Comparison of ENCODE assay signal across 20 cellular contexts in genomic region chr11:78469905-78470304, GRCh38. TPM values are rescaled to one million over a fixed set of nuclear protein-coding genes. Genes with fewer than 3 reads are reported as not detected.
DNase-seq lines count a peak whose midpoint lies in the region; ATAC-seq and TF ChIP-seq lines count a peak whose summit lies in the region.
"Had no signal": no experiment of that assay in that cellular context is flagged by ENCODE, and none has a peak within 500 bp of the region (broad histone marks: within the 10 kb centered on the region; RNA-seq: fewer than 3 reads in every experiment).

No MANE protein-coding gene starts in this region.

- H3K9ac ChIP-seq in endodermal cell (ENCODE audit: extremely low read depth, low read length, poor library complexity, severe bottlenecking) = no peak overlapping the region

- H3K27me3 Mint-ChIP-seq in CD4-positive, alpha-beta T cell = no peaks in the 10 kb centered on the region
- H3K27me3 Mint-ChIP-seq in endodermal cell (ENCODE audit: insufficient read depth) (no peaks in the 10 kb centered on the region), neural crest cell (ENCODE audit: low read depth) (no peaks in the 10 kb centered on the region)
- H3K27me3 Mint-ChIP-seq: activated CD4-positive, alpha-beta T cell treated with anti-CD3 and anti-CD28 coated beads, Interleukin-2, amount 10 ng/mL, durations not matched to agents 24 days and 14 days had no signal

- H3K4me3 Mint-ChIP-seq in CD4-positive, alpha-beta T cell = no peak overlapping the region
- H3K4me3 Mint-ChIP-seq in endodermal cell (no peak overlapping the region), neural crest cell (no peak overlapping the region)
- H3K4me3 Mint-ChIP-seq: activated CD4-positive, alpha-beta T cell treated with anti-CD3 and anti-CD28 coated beads, Interleukin-2, amount 10 ng/mL, durations not matched to agents 24 days and 14 days; stimulated activated effector memory CD8-positive, alpha-beta T cell treated with anti-CD3 and anti-CD28 coated beads, Interleukin-12 subunit alpha, Interleukin-12 subunit beta, amount 100 ng/mL, for 72 hours had no signal

- POLR2A ChIA-PET in CD4-positive, alpha-beta T cell (lab: Charles Lee) = no interaction called here

- peaks cover 2% of the 10 kb centered on the region for H3K4me1 ChIP-seq in endodermal cell (ENCODE audit: control insufficient read depth, insufficient read depth, low read length)
- H3K4me1 ChIP-seq: adrenal gland, thyroid gland had no signal

- no peak for TF ChIP-seq CTCF in CD4-positive, alpha-beta T cell (IDR thresholded peaks at IDR 0.05)
- TF ChIP-seq CTCF in endodermal cell (conservative IDR thresholded peaks at IDR 0.05) = no peak
- no peak for TF ChIP-seq CTCF in neural crest cell (conservative IDR thresholded peaks at IDR 0.05)

- H3K36me3 ChIP-seq in endodermal cell (ENCODE audit: control insufficient read depth, insufficient read depth, low read length) = peaks cover 37% of the 10 kb centered on the region
- H3K36me3 ChIP-seq: adrenal gland, thyroid gland had no signal

- no peak overlapping the region for H3K27ac ChIP-seq in CD4-positive, alpha-beta T cell (ENCODE audit: low read depth, low read length)
- H3K27ac ChIP-seq in endodermal cell (ENCODE audit: low read depth, low read length) = peak overlapping the region; percentile 20
- H3K27ac ChIP-seq: adrenal gland, thyroid gland had no signal

- H3K9me3 Mint-ChIP-seq in CD4-positive, alpha-beta T cell = no peaks in the 10 kb centered on the region
- H3K9me3 Mint-ChIP-seq in endodermal cell (peaks cover 5% of the 10 kb centered on the region), neural crest cell (no peaks in the 10 kb centered on the region)
- H3K9me3 Mint-ChIP-seq: activated CD4-positive, alpha-beta T cell treated with anti-CD3 and anti-CD28 coated beads, Interleukin-2, amount 10 ng/mL, durations not matched to agents 24 days and 14 days had no signal

- peaks cover 70% of the 10 kb centered on the region for H3K36me3 Mint-ChIP-seq in CD4-positive, alpha-beta T cell (ENCODE audit: low read depth)
- H3K36me3 Mint-ChIP-seq in endodermal cell (ENCODE audit: low read depth) = peaks cover 45% of the 10 kb centered on the region
- H3K36me3 Mint-ChIP-seq in neural crest cell (ENCODE audit: low read depth) = peaks cover 10% of the 10 kb centered on the region

- H3K9me3 ChIP-seq in CD4-positive, alpha-beta T cell (ENCODE audit: control insufficient read depth, low read length) = no peaks in the 10 kb centered on the region
- H3K9me3 ChIP-seq in endodermal cell (ENCODE audit: control insufficient read depth, low read length) = peaks cover 3% of the 10 kb centered on the region
- H3K9me3 ChIP-seq: adrenal gland, Caco-2, mucosa of descending colon, thyroid gland had no signal

- intact Hi-C loops in CD4-positive, alpha-beta T cell (cut with DNase I, micrococcal nuclease) = no loop called here

- H3K27ac Mint-ChIP-seq in CD4-positive, alpha-beta T cell = peak overlapping the region; percentile 31
- H3K27ac Mint-ChIP-seq in endodermal cell (peak overlapping the region; percentile 43), neural crest cell (ENCODE audit: unreplicated experiment) (peak overlapping the region; percentile 87)
- H3K27ac Mint-ChIP-seq: activated CD4-positive, alpha-beta T cell treated with anti-CD3 and anti-CD28 coated beads, Interleukin-2, amount 10 ng/mL, durations not matched to agents 24 days and 14 days had no signal

- CTCF ChIA-PET in CD4-positive, alpha-beta T cell (lab: Charles Lee) = no interaction called here

- WGBS in endodermal cell (ENCODE audit: insufficient coverage in 1 of 2, insufficient read length in 1 of 2), 2 experiments = 91 to 94% methylated on average over 3 of the region's 3 CpGs

- DNase-seq in CD4-positive, alpha-beta T cell = no peak
- DNase-seq in Kasumi-1 (lab: John Stamatoyannopoulos, UW) (peak; percentile 30 to 34), endodermal cell (no peak), neural crest cell (ENCODE audit: low read depth, low spot score) (no peak), A172 (ENCODE audit: low spot score) (no peak), COLO668 (lab: John Stamatoyannopoulos, UW; ENCODE audit: unreplicated experiment) (no peak)
- DNase-seq: activated CD4-positive, alpha-beta T cell treated with anti-CD3 and anti-CD28 coated beads, Interleukin-2, amount 10 ng/mL, durations not matched to agents 24 days and 14 days; activated CD8-positive, alpha-beta memory T cell treated with anti-CD3 and anti-CD28 coated beads, Interleukin-2, amount 50 U/mL, for 48 hours; activated effector memory CD4-positive, alpha-beta T cell treated with anti-CD3 and anti-CD28 coated beads, Interleukin-2, amount 50 U/mL, for 16 hours; adrenal gland; Caco-2; mucosa of descending colon; NCI-H1694; NCI-H226; thyroid gland had no signal

- no peak overlapping the region for H3K4me3 ChIP-seq in endodermal cell (ENCODE audit: low read length)
- H3K4me3 ChIP-seq: adrenal gland, mucosa of descending colon, thyroid gland had no signal

- H3K4me1 Mint-ChIP-seq in CD4-positive, alpha-beta T cell (ENCODE audit: low read depth) = peaks cover 16% of the 10 kb centered on the region
- peaks cover 4% of the 10 kb centered on the region for H3K4me1 Mint-ChIP-seq in endodermal cell
- H3K4me1 Mint-ChIP-seq in neural crest cell = peaks cover 15% of the 10 kb centered on the region

- no peaks in the 10 kb centered on the region for H3K27me3 ChIP-seq in CD4-positive, alpha-beta T cell (ENCODE audit: control insufficient read depth, insufficient read depth, low read length)
- no peaks in the 10 kb centered on the region for H3K27me3 ChIP-seq in endodermal cell (ENCODE audit: control insufficient read depth, insufficient read depth, low read length, poor library complexity, severe bottlenecking)
- H3K27me3 ChIP-seq: adrenal gland, thyroid gland had no signal

- no peak for ATAC-seq in CD4-positive, alpha-beta T cell (ENCODE audit: poor library complexity)
- no peak for ATAC-seq in GM18511 (IDR thresholded peaks at IDR 0.05; ENCODE audit: unreplicated experiment)
- no peak for ATAC-seq in HG03460 (IDR thresholded peaks at IDR 0.05; ENCODE audit: unreplicated experiment)
- ATAC-seq: esophagus mucosa; mucosa of descending colon; sciatic nerve; stimulated activated effector memory CD8-positive, alpha-beta T cell treated with anti-CD3 and anti-CD28 coated beads, Interleukin-12 subunit alpha, Interleukin-12 subunit beta, amount 100 ng/mL, for 72 hours had no signal

RNA-seq across cellular contexts. Expression of gene GAB2, which starts 52.3 kb away (rescaled TPM):
- 10 to 100 TPM; 10.7 to 11.9 TPM for total RNA-seq in CD4-positive, alpha-beta T cell
- total RNA-seq in endodermal cell = 10 to 100 TPM; 26.9 to 62.8 TPM
- polyA plus RNA-seq in endodermal cell (2013, experiment 1 of 2) = 23.2 TPM
- polyA plus RNA-seq in endodermal cell (2013, experiment 2 of 2) = 27.1 TPM
- 23.4 and 27.9 TPM in 2 replicates for total RNA-seq in neural crest cell
- total RNA-seq in A172 (2014; rRNA removed; shearing (Covaris generic)) = 12.1 and 18.3 TPM in 2 replicates

Comparison
In these comparisons a context has a peak if more than half of its experiments do, and no peak if none do; other contexts are left out.
1. DNase-seq: peak in Kasumi-1 (2 of 2); none in CD4-positive, alpha-beta T cell (0 of 10), endodermal cell (single experiment), neural crest cell (single experiment), A172 (single experiment) and COLO668 (single experiment).
2. H3K27ac Mint-ChIP-seq: peak in every context shown above with its lines; median percentile 87 in neural crest cell; 43 in endodermal cell; 31 in CD4-positive, alpha-beta T cell.